ENCODE assay signal across 2 cellular contexts in the genomic region with DNA sequence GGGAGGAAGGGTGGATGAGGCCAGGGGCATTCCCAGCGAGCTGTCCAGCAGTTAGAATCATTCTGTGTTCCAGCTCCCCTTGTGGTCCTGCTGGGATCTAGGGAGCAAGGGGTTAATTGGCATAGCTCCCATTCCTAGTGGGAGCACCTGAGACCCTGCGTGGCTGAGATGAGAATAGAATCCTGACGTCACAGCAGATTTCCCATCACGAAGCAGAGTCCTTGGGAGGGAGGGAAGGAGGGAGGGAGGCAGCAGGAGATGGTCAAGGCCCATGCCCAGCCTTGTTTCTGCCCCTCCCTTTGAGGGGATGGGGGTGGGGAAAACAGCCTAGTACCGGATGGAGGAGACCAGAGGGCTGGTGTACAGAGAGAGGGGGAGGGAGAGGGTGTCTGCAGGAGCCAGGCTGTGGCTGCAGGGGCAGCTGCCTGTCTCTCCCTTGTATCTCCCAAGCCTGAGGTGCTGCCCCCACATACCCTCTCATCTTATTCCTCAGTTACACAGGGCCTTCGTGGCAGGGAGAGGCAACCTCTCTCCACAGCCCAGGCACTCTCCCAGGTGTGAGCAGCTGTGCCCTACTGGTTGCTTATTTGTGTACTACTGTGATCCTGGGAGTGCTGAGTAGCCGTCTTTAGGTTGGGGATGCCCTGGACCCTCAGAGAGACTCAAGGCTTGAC.
A peak's percentile ranks its signal among the peaks of the same experiment; 100 is the strongest.
TF ChIP-seq lines count a peak whose summit lies in the region.

No MANE protein-coding gene starts in this region.

TF ChIP-seq in IMR-90, 13 proteins besides CTCF, POLR2A, EP300 and RAD21:
- TF ChIP-seq MAZ (IDR thresholded peaks at IDR 0.05; ENCODE audit: borderline replicate concordance, low read depth, low read length) (peak; percentile 50; the same call in 1 of the 2 replicates), CHD1 (IDR thresholded peaks at IDR 0.05; ENCODE audit: low read depth, low read length) (no peak), SMC3 (IDR thresholded peaks at IDR 0.05; ENCODE audit: low read depth, low read length) (no peak)
- TF ChIP-seq, protein P1, sequence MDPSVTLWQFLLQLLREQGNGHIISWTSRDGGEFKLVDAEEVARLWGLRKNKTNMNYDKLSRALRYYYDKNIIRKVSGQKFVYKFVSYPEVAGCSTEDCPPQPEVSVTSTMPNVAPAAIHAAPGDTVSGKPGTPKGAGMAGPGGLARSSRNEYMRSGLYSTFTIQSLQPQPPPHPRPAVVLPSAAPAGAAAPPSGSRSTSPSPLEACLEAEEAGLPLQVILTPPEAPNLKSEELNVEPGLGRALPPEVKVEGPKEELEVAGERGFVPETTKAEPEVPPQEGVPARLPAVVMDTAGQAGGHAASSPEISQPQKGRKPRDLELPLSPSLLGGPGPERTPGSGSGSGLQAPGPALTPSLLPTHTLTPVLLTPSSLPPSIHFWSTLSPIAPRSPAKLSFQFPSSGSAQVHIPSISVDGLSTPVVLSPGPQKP (IDR thresholded peaks at IDR 0.05; ENCODE audit: borderline replicate concordance, low read depth, low read length): no peak

TF ChIP-seq in SK-N-SH, 30 proteins besides CTCF, POLR2A, EP300 and RAD21:
- TF ChIP-seq MXI1 (IDR thresholded peaks at IDR 0.05; ENCODE audit: low read depth, low read length) (peak; percentile 41; the same call in 1 of the 2 replicates), CHD2 (IDR thresholded peaks at IDR 0.05; ENCODE audit: low read length, partially characterized antibody) (peak; percentile 75)
- TF ChIP-seq, protein P2, sequence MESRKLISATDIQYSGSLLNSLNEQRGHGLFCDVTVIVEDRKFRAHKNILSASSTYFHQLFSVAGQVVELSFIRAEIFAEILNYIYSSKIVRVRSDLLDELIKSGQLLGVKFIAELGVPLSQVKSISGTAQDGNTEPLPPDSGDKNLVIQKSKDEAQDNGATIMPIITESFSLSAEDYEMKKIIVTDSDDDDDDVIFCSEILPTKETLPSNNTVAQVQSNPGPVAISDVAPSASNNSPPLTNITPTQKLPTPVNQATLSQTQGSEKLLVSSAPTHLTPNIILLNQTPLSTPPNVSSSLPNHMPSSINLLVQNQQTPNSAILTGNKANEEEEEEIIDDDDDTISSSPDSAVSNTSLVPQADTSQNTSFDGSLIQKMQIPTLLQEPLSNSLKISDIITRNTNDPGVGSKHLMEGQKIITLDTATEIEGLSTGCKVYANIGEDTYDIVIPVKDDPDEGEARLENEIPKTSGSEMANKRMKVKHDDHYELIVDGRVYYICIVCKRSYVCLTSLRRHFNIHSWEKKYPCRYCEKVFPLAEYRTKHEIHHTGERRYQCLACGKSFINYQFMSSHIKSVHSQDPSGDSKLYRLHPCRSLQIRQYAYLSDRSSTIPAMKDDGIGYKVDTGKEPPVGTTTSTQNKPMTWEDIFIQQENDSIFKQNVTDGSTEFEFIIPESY (IDR thresholded peaks at IDR 0.05; ENCODE audit: borderline replicate concordance, low read depth): no peak
TF ChIP-seq in SK-N-SH: peak in this region for 2.
